9 cellular contexts compared by ENCODE assay signal in the genomic region with DNA sequence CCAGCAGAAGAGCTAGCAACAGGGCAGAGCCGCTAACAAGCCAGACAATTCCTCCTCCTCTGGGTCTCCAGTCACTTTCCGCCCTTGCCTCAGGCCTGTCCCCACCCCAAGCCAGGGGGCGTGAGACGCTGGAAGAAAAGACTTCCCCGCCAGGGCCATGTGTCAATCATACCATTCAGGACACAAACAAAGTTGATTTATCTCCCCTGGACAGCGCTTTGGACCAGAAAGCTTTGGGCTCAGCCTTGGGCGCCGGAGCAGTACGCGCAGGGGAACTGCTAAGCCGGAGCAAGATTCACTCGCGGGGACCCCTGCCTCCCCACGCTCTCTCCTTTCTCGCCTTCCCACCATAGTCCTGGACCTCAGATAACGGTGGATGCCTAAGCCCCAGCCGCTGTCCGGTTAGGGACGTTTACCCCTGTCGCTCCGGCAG. TPM values are rescaled to one million over a fixed set of nuclear protein-coding genes. Genes with fewer than 3 reads are reported as not detected.
DNase-seq lines count a peak whose midpoint lies in the region; ATAC-seq and TF ChIP-seq lines count a peak whose summit lies in the region.
"Had no signal": no experiment of that assay in that cellular context is flagged by ENCODE, and none has a peak within 500 bp of the region (broad histone marks: within the 10 kb centered on the region; RNA-seq: fewer than 3 reads in every experiment).

No MANE protein-coding gene starts in this region.

- H3K9me3 ChIP-seq in ectodermal cell (ENCODE audit: control insufficient read depth, low read length) (no peaks in the 10 kb centered on the region), mesodermal cell (ENCODE audit: control insufficient read depth, low read length) (peaks cover 7% of the 10 kb centered on the region), upper lobe of left lung (no peaks in the 10 kb centered on the region)

- no peak overlapping the region for H3K27ac ChIP-seq in ectodermal cell (ENCODE audit: insufficient read depth, low read depth, low read length, poor library complexity, severe bottlenecking)
- H3K27ac ChIP-seq in mesodermal cell (ENCODE audit: low read depth, low read length, severe bottlenecking) = peak overlapping the region; percentile 71
- no peak overlapping the region for H3K27ac ChIP-seq in upper lobe of left lung

- peak overlapping the region; percentile 74 to 77 for H3K4me3 Mint-ChIP-seq in activated T-cell treated with anti-CD3 and anti-CD28 coated beads, Interleukin-2, amount 50 U/mL, for 72 hours

- no peak for DNase-seq in activated T-cell treated with anti-CD3 and anti-CD28 coated beads, Interleukin-2, amount 50 U/mL, for 72 hours
- DNase-seq in activated T-cell treated with anti-CD3 and anti-CD28 coated beads, Interleukin-2, amount 50 U/mL, for 48 hours = no peak
- no peak for DNase-seq in upper lobe of left lung
- no peak for DNase-seq in NCI-H187 (lab: John Stamatoyannopoulos, UW)
- no peak for DNase-seq in NCI-H146 treated with DMSO at 0.1 percent for 48 hours (lab: John Stamatoyannopoulos, UW; ENCODE audit: unreplicated experiment)
- DNase-seq: NCI-H1930 had no signal

- ATAC-seq in activated T-cell treated with anti-CD3 and anti-CD28 coated beads, Interleukin-2, amount 50 U/mL, for 72 hours (replicated peaks in 1 of 2) = peak in 1 of 2 donors; percentile 21
- peak; percentile 30 to 53 for ATAC-seq in upper lobe of left lung (ENCODE audit: low FRiP score in 2 of 2)
- ATAC-seq in GM19023 (IDR thresholded peaks at IDR 0.05; ENCODE audit: unreplicated experiment) = no peak

- TF ChIP-seq EP300 in upper lobe of left lung (IDR thresholded peaks at IDR 0.05) = no peak

- H3K36me3 Mint-ChIP-seq in activated T-cell treated with anti-CD3 and anti-CD28 coated beads, Interleukin-2, amount 50 U/mL, for 72 hours (ENCODE audit: insufficient read depth in 2 of 2) = no peaks in the 10 kb centered on the region

- H3K4me1 ChIP-seq in ectodermal cell (ENCODE audit: control insufficient read depth, insufficient read depth, low read length) (no peaks in the 10 kb centered on the region), mesodermal cell (ENCODE audit: control insufficient read depth, insufficient read depth, low read length, poor library complexity, severe bottlenecking) (peaks cover 17% of the 10 kb centered on the region), upper lobe of left lung (peaks cover 10 to 14% (median 13%) of the 10 kb centered on the region in 4 donors)

- H3K4me1 Mint-ChIP-seq in activated T-cell treated with anti-CD3 and anti-CD28 coated beads, Interleukin-2, amount 50 U/mL, for 72 hours (ENCODE audit: low read depth) = peaks cover 10% of the 10 kb centered on the region

- H3K36me3 ChIP-seq in ectodermal cell (ENCODE audit: control insufficient read depth, insufficient read depth, low read length) (no peaks in the 10 kb centered on the region), mesodermal cell (ENCODE audit: control insufficient read depth, insufficient read depth, low read length) (no peaks in the 10 kb centered on the region), upper lobe of left lung (no peaks in the 10 kb centered on the region)

- H3K4me3 ChIP-seq in ectodermal cell (ENCODE audit: insufficient read depth, low read depth, low read length) = peak overlapping the region; percentile 41
- H3K4me3 ChIP-seq in mesodermal cell (ENCODE audit: extremely low read depth, insufficient read depth, low read length, poor library complexity, severe bottlenecking) = peak overlapping the region; percentile 44
- H3K4me3 ChIP-seq in upper lobe of left lung = peak overlapping the region; percentile 27 to 54 (median 48)

- H3K27me3 ChIP-seq in ectodermal cell (ENCODE audit: control insufficient read depth, insufficient read depth, low read length, poor library complexity, severe bottlenecking) = peaks cover 15% of the 10 kb centered on the region
- peaks cover 0 to 2% (median 0%) of the 10 kb centered on the region in 4 donors for H3K27me3 ChIP-seq in upper lobe of left lung

- 4 to 6% methylated on average over 21 of the region's 21 CpGs for WGBS in ectodermal cell, 2 experiments
- WGBS in mesodermal cell (ENCODE audit: insufficient coverage in 2 of 2), 2 experiments = 6 to 7% methylated on average over 19 to 21 of the region's 21 CpGs
- WGBS in upper lobe of left lung, 2 donors = 13 to 15% methylated on average over 8 to 21 of the region's 21 CpGs

- TF ChIP-seq CTCF in upper lobe of left lung (IDR thresholded peaks at IDR 0.05) = no peak

- TF ChIP-seq POLR2A in upper lobe of left lung (IDR thresholded peaks at IDR 0.05) = no peak

- peaks cover 48% of the 10 kb centered on the region for H3K27me3 Mint-ChIP-seq in activated T-cell treated with anti-CD3 and anti-CD28 coated beads, Interleukin-2, amount 50 U/mL, for 72 hours (ENCODE audit: low read depth)

- H3K27ac Mint-ChIP-seq in activated T-cell treated with anti-CD3 and anti-CD28 coated beads, Interleukin-2, amount 50 U/mL, for 72 hours = no peak overlapping the region

- peaks cover 0 to 2% of the 10 kb centered on the region in 2 donors for H3K9me3 Mint-ChIP-seq in activated T-cell treated with anti-CD3 and anti-CD28 coated beads, Interleukin-2, amount 50 U/mL, for 72 hours

RNA-seq across cellular contexts. Expression of a gene that starts 0.5 kb away (rescaled TPM):
- under 1 TPM in 1 of 2 donors, not detected in 1; 0.19 TPM for total RNA-seq in activated T-cell treated with anti-CD3 and anti-CD28 coated beads, Interleukin-2, amount 50 U/mL, for 72 hours
- not detected for polyA plus RNA-seq in ectodermal cell (2013, experiment 1 of 4)
- 0.05 TPM for polyA plus RNA-seq in ectodermal cell (2013, experiment 2 of 4)
- polyA plus RNA-seq in ectodermal cell (2013, experiment 3 of 4) = not detected
- 0.08 TPM for polyA plus RNA-seq in ectodermal cell (2013, experiment 4 of 4)
- 0.74 TPM for polyA plus RNA-seq in mesodermal cell (2013, experiment 1 of 2)
- 1.4 TPM for polyA plus RNA-seq in mesodermal cell (2013, experiment 2 of 2)
- total RNA-seq in upper lobe of left lung = 1 to 10 TPM; 1.1 to 4.2 (median 1.5) TPM

RNA-seq across cellular contexts. Expression of a gene that starts 46.7 kb away (rescaled TPM):
- total RNA-seq in activated T-cell treated with anti-CD3 and anti-CD28 coated beads, Interleukin-2, amount 50 U/mL, for 72 hours = not detected
- not detected for polyA plus RNA-seq in ectodermal cell (2013, experiment 1 of 4)
- polyA plus RNA-seq in ectodermal cell (2013, experiment 2 of 4) = not detected
- not detected for polyA plus RNA-seq in ectodermal cell (2013, experiment 3 of 4)
- not detected for polyA plus RNA-seq in ectodermal cell (2013, experiment 4 of 4)
- not detected for polyA plus RNA-seq in mesodermal cell (2013, experiment 1 of 2)
- polyA plus RNA-seq in mesodermal cell (2013, experiment 2 of 2) = not detected
- not detected for total RNA-seq in upper lobe of left lung
